1 cellular context compared by ENCODE assay signal in genomic region chr1:229006121-229006870, GRCh38.
TF ChIP-seq lines count a peak whose summit lies in the region.

No MANE protein-coding gene starts in this region.

TF ChIP-seq in GM23338, 12 proteins besides CTCF, POLR2A, EP300 and RAD21 (continued from another document):
- TF ChIP-seq ZNF462 (CRISPR knock-in tag; IDR thresholded peaks at IDR 0.05) (no peak), REST (IDR thresholded peaks at IDR 0.05; ENCODE audit: unreplicated experiment) (no peak), CREB1 (CRISPR knock-in tag; IDR thresholded peaks at IDR 0.05; ENCODE audit: low read depth) (no peak), EZH2 (IDR thresholded peaks at IDR 0.05; ENCODE audit: low read depth, unreplicated experiment) (no peak), ZNF331 (CRISPR knock-in tag; IDR thresholded peaks at IDR 0.05; ENCODE audit: low read depth) (no peak), POLR2AphosphoS5 (IDR thresholded peaks at IDR 0.05; ENCODE audit: low read depth) (no peak), JUNB (IDR thresholded peaks at IDR 0.05; ENCODE audit: unreplicated experiment) (no peak), EZH2phosphoT487 (IDR thresholded peaks at IDR 0.05; ENCODE audit: unreplicated experiment) (no peak), ETS1 (IDR thresholded peaks at IDR 0.05) (no peak), ZNF114 (CRISPR knock-in tag; IDR thresholded peaks at IDR 0.05) (no peak), STAT1 (IDR thresholded peaks at IDR 0.05; ENCODE audit: unreplicated experiment) (no peak)
TF ChIP-seq in GM23338: peak in this region for 0.
